21 cellular contexts compared by ENCODE assay signal in genomic region chr4:74390677-74391076, GRCh38. TPM values are rescaled to one million over a fixed set of nuclear protein-coding genes. Genes with fewer than 3 reads are reported as not detected.
"Had no signal": no experiment of that assay in that cellular context is flagged by ENCODE, and none has a peak within 500 bp of the region (broad histone marks: within the 10 kb centered on the region; RNA-seq: fewer than 3 reads in every experiment).

No MANE protein-coding gene starts in this region.

- H3K27ac ChIP-seq: RWPE1, SJCRH30 had no signal

- DNase-seq: KBM-7, MG63, NCI-H1092, NCI-H1105 treated with DMSO at 0.1 percent for 48 hours, NCI-H1417 treated with DMSO at 0.1 percent for 48 hours, NCI-H146, NCI-H187, NCI-H2029, NCI-H2081 treated with DMSO at 0.1 percent for 48 hours, NCI-H2171 treated with DMSO at 0.1 percent for 48 hours, NCI-H2227 treated with DMSO at 0.1 percent for 48 hours, NCI-H524, NCI-H526 treated with DMSO at 0.1 percent for 48 hours, NCI-H774, SHP77 treated with DMSO at 0.1 percent for 48 hours, SJCRH30, T-helper 1 cell had no signal

- ATAC-seq: Right ventricle myocardium inferior, SK-N-SH treated with all-trans-retinoic acid at 6 μM for 48 hours had no signal

- H3K36me3 ChIP-seq: MG63, SJCRH30 had no signal

- H3K9me3 ChIP-seq: MG63, SJCRH30 had no signal

- H3K27me3 ChIP-seq: MG63, SJCRH30 had no signal

- H3K4me3 ChIP-seq: MG63, SJCRH30 had no signal

- H3K4me1 ChIP-seq: SJCRH30 had no signal

RNA-seq across cellular contexts. Expression of gene EREG, which starts 25.7 kb away (rescaled TPM):
- total RNA-seq: Right ventricle myocardium inferior, SJCRH30 had no signal
- polyA plus RNA-seq: IgD-negative memory B cell had no signal

RNA-seq across cellular contexts. Expression of gene AREG, which starts 54.3 kb away (rescaled TPM):
- total RNA-seq: SJCRH30 had no signal
